ENCODE assay signal across 8 cellular contexts in genomic region chr12:130953783-130954543, GRCh38. TPM values are rescaled to one million over a fixed set of nuclear protein-coding genes. Genes with fewer than 3 reads are reported as not detected.
A peak's percentile ranks its signal among the peaks of the same experiment; 100 is the strongest.
DNase-seq lines count a peak whose midpoint lies in the region; ATAC-seq and TF ChIP-seq lines count a peak whose summit lies in the region.

TSS of gene ADGRD1 (plus strand) at chr12:130953907. CDS start at chr12:130954466, 559 bp downstream.

- CTCF ChIA-PET in Caco-2 (lab: Charles Lee) (no interaction called here), OCI-LY7 (lab: Charles Lee; ENCODE audit: unreplicated experiment) (no interaction called here)
- CTCF ChIA-PET in activated naive CD4-positive, alpha-beta T cell treated with anti-CD3 and anti-CD28 coated beads for 36 hours (lab: Charles Lee) = interaction anchor here (0.6 kb wide), 1 partner anchor 26 kb away, joined by 3 read pairs; no protein-coding TSS in a partner anchor

- H2BK12ac ChIP-seq in trophoblast cell (ENCODE audit: low read length) = peak within 1 kb of the TSS; percentile 27

- peak within 1 kb of the TSS; percentile 49 for H3K14ac ChIP-seq in trophoblast cell (ENCODE audit: low read length)

- peak in 1 of 2 donors; percentile 82 for TF ChIP-seq POLR2A in heart left ventricle (IDR thresholded peaks at IDR 0.05)

- H3K79me2 ChIP-seq in OCI-LY7 (ENCODE audit: insufficient read depth, low read depth, low read length) (no peaks in the 10 kb centered on the region), trophoblast cell (ENCODE audit: control insufficient read depth, insufficient read depth, low read length, poor library complexity) (no peaks in the 10 kb centered on the region)

- H4K12ac ChIP-seq in trophoblast cell (ENCODE audit: low read depth, low read length) = no peak within 1 kb of the TSS

- H3K4me1 ChIP-seq in Caco-2 (peaks cover 28% of the 10 kb centered on the region), OCI-LY7 (ENCODE audit: insufficient read depth, low read length, poor library complexity, severe bottlenecking) (peaks cover 14% of the 10 kb centered on the region), heart left ventricle (peaks cover 0 to 41% (median 17%) of the 10 kb centered on the region in 12 donors), trophoblast cell (ENCODE audit: control insufficient read depth in 1 of 2, insufficient read depth in 2 of 2, low read length in 2 of 2) (peaks cover 16 to 22% of the 10 kb centered on the region in 2 experiments)

- whole genome bisulfite sequencing in heart left ventricle, 4 donors = 2 to 11% (median 3%) methylated on average over 24 of the region's 24 CpGs
- no CpG with 5 or more reads among the region's 24 CpGs for WGBS in trophoblast cell (ENCODE audit: extremely low coverage, insufficient coverage, insufficient read length)

- no peak within 1 kb of the TSS for H3K23ac ChIP-seq in trophoblast cell (ENCODE audit: low read length)

- H3K27ac Mint-ChIP-seq in Caco-2 (ENCODE audit: unreplicated experiment) = peak within 1 kb of the TSS; percentile 75
- no peak within 1 kb of the TSS for H3K27ac Mint-ChIP-seq in activated T-helper 17 cell treated with anti-CD3 and anti-CD28 coated beads, Interleukin-2, amount 50 U/mL, for 72 hours
- no peak within 1 kb of the TSS for H3K27ac Mint-ChIP-seq in activated naive CD4-positive, alpha-beta T cell treated with anti-CD3 and anti-CD28 coated beads for 36 hours

- H3K27me3 ChIP-seq in Caco-2 (replicated peaks; ENCODE audit: control insufficient read depth, insufficient read depth, low read length) = no peaks in the 10 kb centered on the region
- no peaks in the 10 kb centered on the region for H3K27me3 ChIP-seq in heart left ventricle
- no peaks in the 10 kb centered on the region for H3K27me3 ChIP-seq in trophoblast cell (ENCODE audit: insufficient read depth, low read length)

- peak within 1 kb of the TSS; percentile 33 for H4K91ac ChIP-seq in trophoblast cell (ENCODE audit: low read depth, low read length)

- intact Hi-C loops in Caco-2 (cut with micrococcal nuclease; ENCODE audit: unreplicated experiment) (no loop called here), OCI-LY7 (cut with micrococcal nuclease; ENCODE audit: unreplicated experiment) (no loop called here), heart left ventricle (cut with DNase I) (loop anchor here in 1 of 10 donors (5.0 kb wide), 1 partner anchor 48 kb away; no protein-coding TSS in a partner anchor)
- intact Hi-C loops in activated naive CD4-positive, alpha-beta T cell treated with anti-CD3 and anti-CD28 coated beads for 36 hours (cut with micrococcal nuclease) = no loop called here

- no peak within 1 kb of the TSS for H3K9ac ChIP-seq in trophoblast cell (ENCODE audit: low read length)

- no peak within 1 kb of the TSS for H4K8ac ChIP-seq in trophoblast cell (ENCODE audit: low read depth, low read length)

- H3K4me1 Mint-ChIP-seq in Caco-2 (ENCODE audit: low read depth, unreplicated experiment) = peaks cover 25% of the 10 kb centered on the region
- no peaks in the 10 kb centered on the region for H3K4me1 Mint-ChIP-seq in activated T-helper 17 cell treated with anti-CD3 and anti-CD28 coated beads, Interleukin-2, amount 50 U/mL, for 72 hours
- H3K4me1 Mint-ChIP-seq in activated naive CD4-positive, alpha-beta T cell treated with anti-CD3 and anti-CD28 coated beads for 36 hours (ENCODE audit: low read depth) = peaks cover 3% of the 10 kb centered on the region

- H3K4me2 ChIP-seq in OCI-LY7 (ENCODE audit: low read length) (peak within 1 kb of the TSS; percentile 15; the same call in 1 of the 2 replicates), trophoblast cell (ENCODE audit: low read length) (peak within 1 kb of the TSS; percentile 57)

- no peaks in the 10 kb centered on the region for H3K9me3 Mint-ChIP-seq in Caco-2 (ENCODE audit: unreplicated experiment)
- H3K9me3 Mint-ChIP-seq in activated T-helper 17 cell treated with anti-CD3 and anti-CD28 coated beads, Interleukin-2, amount 50 U/mL, for 72 hours = no peaks in the 10 kb centered on the region
- no peaks in the 10 kb centered on the region for H3K9me3 Mint-ChIP-seq in activated naive CD4-positive, alpha-beta T cell treated with anti-CD3 and anti-CD28 coated beads for 36 hours

- H3K27ac ChIP-seq in OCI-LY7 (ENCODE audit: low read depth, low read length, poor library complexity, severe bottlenecking) = no peak within 1 kb of the TSS
- peak within 1 kb of the TSS; percentile 66 to 89 (median 77) for H3K27ac ChIP-seq in heart left ventricle
- H3K27ac ChIP-seq in trophoblast cell (ENCODE audit: low read depth, low read length) = peak within 1 kb of the TSS; percentile 15

- H2AFZ ChIP-seq in OCI-LY7 (ENCODE audit: low read length) (0 out of 2 replicates have a peak within 1 kb of the TSS, but pooled peaks have one; percentile 22), trophoblast cell (ENCODE audit: insufficient read depth, low read length, poor library complexity) (no peak within 1 kb of the TSS)

- H3K36me3 Mint-ChIP-seq in Caco-2 (ENCODE audit: insufficient read depth, unreplicated experiment) = no peaks in the 10 kb centered on the region
- H3K36me3 Mint-ChIP-seq in activated T-helper 17 cell treated with anti-CD3 and anti-CD28 coated beads, Interleukin-2, amount 50 U/mL, for 72 hours (ENCODE audit: low read depth) = no peaks in the 10 kb centered on the region
- H3K36me3 Mint-ChIP-seq in activated naive CD4-positive, alpha-beta T cell treated with anti-CD3 and anti-CD28 coated beads for 36 hours (ENCODE audit: low read depth) = no peaks in the 10 kb centered on the region

- H4K20me1 ChIP-seq in OCI-LY7 (ENCODE audit: insufficient read depth, low read length) = no peaks in the 10 kb centered on the region

- H3K4me3 ChIP-seq in Caco-2 (ENCODE audit: low read depth, low read length) (peak within 1 kb of the TSS; percentile 32), OCI-LY7 (ENCODE audit: low read depth, low read length, poor library complexity, severe bottlenecking) (no peak within 1 kb of the TSS), heart left ventricle (peak within 1 kb of the TSS; percentile 39 to 81 (median 64)), trophoblast cell (ENCODE audit: low read depth, low read length) (peak within 1 kb of the TSS; percentile 27)

- H3K79me1 ChIP-seq in trophoblast cell (ENCODE audit: low read length) = peaks cover 2% of the 10 kb centered on the region

- no peak within 1 kb of the TSS for H3K18ac ChIP-seq in trophoblast cell (ENCODE audit: low read length)

- no peaks in the 10 kb centered on the region for H3K9me3 ChIP-seq in Caco-2
- H3K9me3 ChIP-seq in OCI-LY7 (ENCODE audit: low read length) = no peaks in the 10 kb centered on the region
- no peaks in the 10 kb centered on the region for H3K9me3 ChIP-seq in heart left ventricle
- peaks cover 5% of the 10 kb centered on the region for H3K9me3 ChIP-seq in trophoblast cell (ENCODE audit: insufficient read depth, low read depth, low read length)

- H3K4me3 Mint-ChIP-seq in Caco-2 (ENCODE audit: unreplicated experiment) = peak within 1 kb of the TSS; percentile 79
- no peak within 1 kb of the TSS for H3K4me3 Mint-ChIP-seq in activated T-helper 17 cell treated with anti-CD3 and anti-CD28 coated beads, Interleukin-2, amount 50 U/mL, for 72 hours
- no peak within 1 kb of the TSS for H3K4me3 Mint-ChIP-seq in activated naive CD4-positive, alpha-beta T cell treated with anti-CD3 and anti-CD28 coated beads for 36 hours

- no peak within 1 kb of the TSS for H2BK120ac ChIP-seq in trophoblast cell (ENCODE audit: insufficient read depth, low read length, poor library complexity)

- POLR2A ChIA-PET in Caco-2 (lab: Charles Lee) = interaction anchor here (0.6 kb wide), 1 partner anchor 27 kb away, joined by 3 read pairs; no protein-coding TSS in a partner anchor
- POLR2A ChIA-PET in OCI-LY7 (lab: Charles Lee) = interaction anchor here (0.9 to 1.5 kb wide), 3 partner anchors 16 to 26 kb away, joined by 3 to 6 read pairs (median 3); no protein-coding TSS in a partner anchor

- TSS peak; percentile 69 for BruUV-seq in Caco-2 (replicated peaks; lab: Mats Ljungman, UMichigan)
- no TSS peak for BruUV-seq in OCI-LY7 (replicated peaks; lab: Mats Ljungman, UMichigan)

- peak; percentile 86 to 91 (median 88) for ATAC-seq in heart left ventricle
- ATAC-seq in activated T-helper 17 cell treated with anti-CD3 and anti-CD28 coated beads, Interleukin-2, amount 50 U/mL, for 72 hours (replicated peaks) = no peak
- ATAC-seq in HG03469 (IDR thresholded peaks at IDR 0.05; ENCODE audit: unreplicated experiment) = no peak

- no peak within 1 kb of the TSS for H3K4ac ChIP-seq in trophoblast cell (ENCODE audit: low read depth, low read length)

- no peak within 1 kb of the TSS for H2AK5ac ChIP-seq in trophoblast cell (ENCODE audit: low read length)

- H3K27me3 Mint-ChIP-seq in Caco-2 (ENCODE audit: insufficient read depth, unreplicated experiment) = no peaks in the 10 kb centered on the region
- H3K27me3 Mint-ChIP-seq in activated T-helper 17 cell treated with anti-CD3 and anti-CD28 coated beads, Interleukin-2, amount 50 U/mL, for 72 hours = peaks cover 33% of the 10 kb centered on the region
- peaks cover 33% of the 10 kb centered on the region for H3K27me3 Mint-ChIP-seq in activated naive CD4-positive, alpha-beta T cell treated with anti-CD3 and anti-CD28 coated beads for 36 hours (ENCODE audit: low read depth)

- H2BK5ac ChIP-seq in trophoblast cell (ENCODE audit: low read depth, low read length, poor library complexity) = peak within 1 kb of the TSS; percentile 4

- DNase-seq in Caco-2 (peak in 1 of 2 experiments; percentile 26), OCI-LY7 (ENCODE audit: low spot score) (no peak), heart left ventricle (peak; percentile 73 to 86 (median 77)), trophoblast cell (peak in 1 of 2 donors; percentile 18), NCI-H2196 treated with DMSO at 0.1 percent for 48 hours (lab: John Stamatoyannopoulos, UW; ENCODE audit: unreplicated experiment) (no peak)
- DNase-seq in activated naive CD4-positive, alpha-beta T cell treated with anti-CD3 and anti-CD28 coated beads for 36 hours = no peak

- no peaks in the 10 kb centered on the region for H3K9me2 ChIP-seq in OCI-LY7 (ENCODE audit: insufficient read depth, low read length)

- H3K36me3 ChIP-seq in Caco-2 (ENCODE audit: control insufficient read depth, insufficient read depth, low read length) (no peaks in the 10 kb centered on the region), OCI-LY7 (ENCODE audit: insufficient read depth, low read length) (no peaks in the 10 kb centered on the region), heart left ventricle (peaks cover 0 to 15% (median 0%) of the 10 kb centered on the region in 9 donors), trophoblast cell (ENCODE audit: control insufficient read depth in 1 of 2, insufficient read depth in 2 of 2, low read length in 2 of 2) (no peaks in the 10 kb centered on the region)

- TF ChIP-seq CTCF in Caco-2 (IDR thresholded peaks at IDR 0.05; ENCODE audit: insufficient read depth in 1 of 2, low read depth in 1 of 2, low read length in 1 of 2, severe bottlenecking in 1 of 2, unreplicated experiment in 1 of 2) = no peak
- TF ChIP-seq CTCF in OCI-LY7 (conservative IDR thresholded peaks at IDR 0.05; ENCODE audit: low read length) = no peak
- no peak for TF ChIP-seq CTCF in heart left ventricle (IDR thresholded peaks at IDR 0.05)

RNA-seq across cellular contexts. Expression of gene ADGRD1, which starts in this region (rescaled TPM):
- total RNA-seq in Caco-2 (2022) (3.6 and 3.7 TPM in 2 replicates), OCI-LY7 (2022) (1.4 and 1.7 TPM in 2 replicates), heart left ventricle (100 to 1,000 TPM in 2 of 9 donors, 10 to 100 TPM in 7; 36.3 to 109 (median 75.1) TPM)
- 0.95 and 1.0 TPM in 2 replicates for total RNA-seq in OCI-LY7 (2014; rRNA removed; shearing (Covaris generic))
- polyA plus RNA-seq in heart left ventricle = 10 to 100 TPM; 22.7 to 25.7 TPM
- 0.36 and 0.76 TPM in 2 replicates for polyA plus RNA-seq in trophoblast cell (2013)
- total RNA-seq in activated T-helper 17 cell treated with anti-CD3 and anti-CD28 coated beads, Interleukin-2, amount 50 U/mL, for 72 hours = 1 to 10 TPM in 1 of 2 donors, not detected in 1; 2.7 TPM
- not detected for total RNA-seq in activated naive CD4-positive, alpha-beta T cell treated with anti-CD3 and anti-CD28 coated beads for 36 hours

Comparison
In these comparisons a context has a peak if more than half of its experiments do, and no peak if none do; other contexts are left out.
1. DNase-seq: peak in heart left ventricle (5 of 5); none in OCI-LY7 (single experiment), NCI-H2196 treated with DMSO at 0.1 percent for 48 hours (single experiment) and activated naive CD4-positive, alpha-beta T cell treated with anti-CD3 and anti-CD28 coated beads for 36 hours (single experiment).
2. ATAC-seq: peak in heart left ventricle (4 of 4); none in activated T-helper 17 cell treated with anti-CD3 and anti-CD28 coated beads, Interleukin-2, amount 50 U/mL, for 72 hours (single experiment) and HG03469 (single experiment).